1 cellular context compared by ENCODE assay signal in the genomic region with DNA sequence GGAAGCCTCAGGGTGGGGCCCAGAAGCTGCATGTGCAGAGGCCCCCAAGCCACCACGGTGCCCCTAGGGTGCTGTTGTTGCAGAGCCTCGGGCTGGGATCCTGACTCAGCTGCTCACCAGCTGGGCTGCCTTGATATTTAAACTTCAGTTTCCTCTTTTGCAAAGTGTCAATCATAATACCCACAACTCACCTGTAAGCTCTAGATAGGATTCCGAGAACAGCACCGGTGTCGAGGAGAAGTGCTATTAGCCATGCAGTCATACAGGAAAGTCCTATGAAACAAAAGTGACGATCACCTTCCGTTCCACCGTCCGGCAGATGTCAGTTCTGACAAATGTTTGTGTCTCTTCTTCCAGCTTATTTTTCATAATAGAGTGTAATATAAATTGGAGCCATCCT.
TF ChIP-seq lines count a peak whose summit lies in the region.

No MANE protein-coding gene starts in this region.

TF ChIP-seq in K562, 482 proteins besides CTCF, POLR2A, EP300 and RAD21 (continued from another document):
- no peak for TF ChIP-seq CEBPZ (IDR thresholded peaks at IDR 0.05; ENCODE audit: borderline replicate concordance, low read depth, low read length)
- TF ChIP-seq CEBPB (tag; IDR thresholded peaks at IDR 0.05): no peak
- no peak for TF ChIP-seq FOXJ3 (CRISPR knock-in tag; IDR thresholded peaks at IDR 0.05)
- no peak for TF ChIP-seq GTF2E2 (tag; IDR thresholded peaks at IDR 0.05)
- TF ChIP-seq, protein P1, sequence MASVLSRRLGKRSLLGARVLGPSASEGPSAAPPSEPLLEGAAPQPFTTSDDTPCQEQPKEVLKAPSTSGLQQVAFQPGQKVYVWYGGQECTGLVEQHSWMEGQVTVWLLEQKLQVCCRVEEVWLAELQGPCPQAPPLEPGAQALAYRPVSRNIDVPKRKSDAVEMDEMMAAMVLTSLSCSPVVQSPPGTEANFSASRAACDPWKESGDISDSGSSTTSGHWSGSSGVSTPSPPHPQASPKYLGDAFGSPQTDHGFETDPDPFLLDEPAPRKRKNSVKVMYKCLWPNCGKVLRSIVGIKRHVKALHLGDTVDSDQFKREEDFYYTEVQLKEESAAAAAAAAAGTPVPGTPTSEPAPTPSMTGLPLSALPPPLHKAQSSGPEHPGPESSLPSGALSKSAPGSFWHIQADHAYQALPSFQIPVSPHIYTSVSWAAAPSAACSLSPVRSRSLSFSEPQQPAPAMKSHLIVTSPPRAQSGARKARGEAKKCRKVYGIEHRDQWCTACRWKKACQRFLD (CRISPR knock-in tag; IDR thresholded peaks at IDR 0.05): no peak
- TF ChIP-seq, protein P2, sequence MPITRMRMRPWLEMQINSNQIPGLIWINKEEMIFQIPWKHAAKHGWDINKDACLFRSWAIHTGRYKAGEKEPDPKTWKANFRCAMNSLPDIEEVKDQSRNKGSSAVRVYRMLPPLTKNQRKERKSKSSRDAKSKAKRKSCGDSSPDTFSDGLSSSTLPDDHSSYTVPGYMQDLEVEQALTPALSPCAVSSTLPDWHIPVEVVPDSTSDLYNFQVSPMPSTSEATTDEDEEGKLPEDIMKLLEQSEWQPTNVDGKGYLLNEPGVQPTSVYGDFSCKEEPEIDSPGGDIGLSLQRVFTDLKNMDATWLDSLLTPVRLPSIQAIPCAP (CRISPR knock-in tag; IDR thresholded peaks at IDR 0.05; ENCODE audit: borderline replicate concordance): no peak
- TF ChIP-seq, protein P3, sequence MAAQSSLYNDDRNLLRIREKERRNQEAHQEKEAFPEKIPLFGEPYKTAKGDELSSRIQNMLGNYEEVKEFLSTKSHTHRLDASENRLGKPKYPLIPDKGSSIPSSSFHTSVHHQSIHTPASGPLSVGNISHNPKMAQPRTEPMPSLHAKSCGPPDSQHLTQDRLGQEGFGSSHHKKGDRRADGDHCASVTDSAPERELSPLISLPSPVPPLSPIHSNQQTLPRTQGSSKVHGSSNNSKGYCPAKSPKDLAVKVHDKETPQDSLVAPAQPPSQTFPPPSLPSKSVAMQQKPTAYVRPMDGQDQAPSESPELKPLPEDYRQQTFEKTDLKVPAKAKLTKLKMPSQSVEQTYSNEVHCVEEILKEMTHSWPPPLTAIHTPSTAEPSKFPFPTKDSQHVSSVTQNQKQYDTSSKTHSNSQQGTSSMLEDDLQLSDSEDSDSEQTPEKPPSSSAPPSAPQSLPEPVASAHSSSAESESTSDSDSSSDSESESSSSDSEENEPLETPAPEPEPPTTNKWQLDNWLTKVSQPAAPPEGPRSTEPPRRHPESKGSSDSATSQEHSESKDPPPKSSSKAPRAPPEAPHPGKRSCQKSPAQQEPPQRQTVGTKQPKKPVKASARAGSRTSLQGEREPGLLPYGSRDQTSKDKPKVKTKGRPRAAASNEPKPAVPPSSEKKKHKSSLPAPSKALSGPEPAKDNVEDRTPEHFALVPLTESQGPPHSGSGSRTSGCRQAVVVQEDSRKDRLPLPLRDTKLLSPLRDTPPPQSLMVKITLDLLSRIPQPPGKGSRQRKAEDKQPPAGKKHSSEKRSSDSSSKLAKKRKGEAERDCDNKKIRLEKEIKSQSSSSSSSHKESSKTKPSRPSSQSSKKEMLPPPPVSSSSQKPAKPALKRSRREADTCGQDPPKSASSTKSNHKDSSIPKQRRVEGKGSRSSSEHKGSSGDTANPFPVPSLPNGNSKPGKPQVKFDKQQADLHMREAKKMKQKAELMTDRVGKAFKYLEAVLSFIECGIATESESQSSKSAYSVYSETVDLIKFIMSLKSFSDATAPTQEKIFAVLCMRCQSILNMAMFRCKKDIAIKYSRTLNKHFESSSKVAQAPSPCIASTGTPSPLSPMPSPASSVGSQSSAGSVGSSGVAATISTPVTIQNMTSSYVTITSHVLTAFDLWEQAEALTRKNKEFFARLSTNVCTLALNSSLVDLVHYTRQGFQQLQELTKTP (IDR thresholded peaks at IDR 0.05; ENCODE audit: low read depth in 1 of 2, partially characterized antibody in 2 of 2): no peak
- no peak for TF ChIP-seq ZFP1 (CRISPR knock-in tag; IDR thresholded peaks at IDR 0.05)
TF ChIP-seq in K562: peak in this region for 12.
